In genomic region chr1:94907161-94907560, GRCh38 we compare ENCODE assay signal across 1 cellular context.
TF ChIP-seq lines count a peak whose summit lies in the region.

No MANE protein-coding gene starts in this region.

TF ChIP-seq in SK-N-SH, 30 proteins besides CTCF, POLR2A, EP300 and RAD21 (continued from another document):
- TF ChIP-seq USF1 (IDR thresholded peaks at IDR 0.05; ENCODE audit: borderline replicate concordance, low read depth) (no peak), EZH2phosphoT487 (IDR thresholded peaks at IDR 0.05; ENCODE audit: borderline replicate concordance, low read depth) (no peak), GATA2 (CRISPR knock-in tag; IDR thresholded peaks at IDR 0.05) (no peak), CHD2 (IDR thresholded peaks at IDR 0.05; ENCODE audit: low read length, partially characterized antibody) (no peak), RCOR1 (IDR thresholded peaks at IDR 0.05; ENCODE audit: low read length) (no peak)
